In genomic region chr10:3971713-3972112, GRCh38 we compare ENCODE assay signal across 21 cellular contexts.
A peak's percentile ranks its signal among the peaks of the same experiment; 100 is the strongest.
DNase-seq lines count a peak whose midpoint lies in the region; ATAC-seq and TF ChIP-seq lines count a peak whose summit lies in the region.
"Had no signal": no experiment of that assay in that cellular context is flagged by ENCODE, and none has a peak within 500 bp of the region (broad histone marks: within the 10 kb centered on the region; RNA-seq: fewer than 3 reads in every experiment).

No MANE protein-coding gene starts in this region.

- no peak for TF ChIP-seq POLR2A in spleen (IDR thresholded peaks at IDR 0.05)

- POLR2A ChIA-PET in activated CD4-positive, alpha-beta T cell treated with anti-CD3 and anti-CD28 coated beads, Interleukin-2, amount 10 ng/mL, durations not matched to agents 7 days and 5 days (lab: Charles Lee): interaction anchor here (0.6 to 0.9 kb wide), 2 partner anchors 162 to 272 kb away, joined by 3 to 4 read pairs; no protein-coding TSS in a partner anchor

- intact Hi-C loops in spleen (cut with DNase I; ENCODE audit: low total_unique reads): no loop called here

- no peaks in the 10 kb centered on the region for H3K27me3 Mint-ChIP-seq in activated CD4-positive, alpha-beta T cell treated with anti-CD3 and anti-CD28 coated beads, Interleukin-2, amount 10 ng/mL, durations not matched to agents 7 days and 5 days
- H3K27me3 Mint-ChIP-seq in T-helper 2 cell treated with Interferon-gamma antibody and Interleukin-4, amounts not matched to agents 5 μg/mL and 100 μg/mL, for 36 hours (ENCODE audit: low read depth): no peaks in the 10 kb centered on the region
- no peaks in the 10 kb centered on the region for H3K27me3 Mint-ChIP-seq in effector memory CD8-positive, alpha-beta T cell

- H3K4me1 ChIP-seq in spleen: peaks cover 0 to 48% (median 9%) of the 10 kb centered on the region in 6 donors
- H3K4me1 ChIP-seq: BE2C, parathyroid adenoma had no signal

- peak overlapping the region; percentile 99 for H3K27ac Mint-ChIP-seq in activated CD4-positive, alpha-beta T cell treated with anti-CD3 and anti-CD28 coated beads, Interleukin-2, amount 10 ng/mL, durations not matched to agents 7 days and 5 days
- H3K27ac Mint-ChIP-seq in T-helper 2 cell treated with Interferon-gamma antibody and Interleukin-4, amounts not matched to agents 5 μg/mL and 100 μg/mL, for 36 hours: peak overlapping the region; percentile 96
- H3K27ac Mint-ChIP-seq in effector memory CD8-positive, alpha-beta T cell: peak overlapping the region; percentile 95 to 96
- H3K27ac Mint-ChIP-seq: naive B cell, WTC11 had no signal

- peaks cover 64% of the 10 kb centered on the region for H3K4me1 Mint-ChIP-seq in activated CD4-positive, alpha-beta T cell treated with anti-CD3 and anti-CD28 coated beads, Interleukin-2, amount 10 ng/mL, durations not matched to agents 7 days and 5 days
- H3K4me1 Mint-ChIP-seq in T-helper 2 cell treated with Interferon-gamma antibody and Interleukin-4, amounts not matched to agents 5 μg/mL and 100 μg/mL, for 36 hours (ENCODE audit: low read depth): peaks cover 57% of the 10 kb centered on the region
- H3K4me1 Mint-ChIP-seq in effector memory CD8-positive, alpha-beta T cell (ENCODE audit: low read depth in 2 of 2): peaks cover 39 to 47% of the 10 kb centered on the region in 2 donors

- 71 to 80% (median 78%) methylated on average over 6 of the region's 6 CpGs for WGBS in spleen, 5 donors

- no peak for DNase-seq in activated CD4-positive, alpha-beta T cell treated with anti-CD3 and anti-CD28 coated beads, Interleukin-2, amount 10 ng/mL, durations not matched to agents 7 days and 5 days
- DNase-seq in activated CD4-positive, alpha-beta T cell treated with anti-CD3 and anti-CD28 coated beads, Interleukin-2, amount 50 U/mL, for 1 hour: no peak
- no peak for DNase-seq in T-helper 2 cell treated with Interferon-gamma antibody and Interleukin-4, amounts not matched to agents 5 μg/mL and 100 μg/mL, for 36 hours (ENCODE audit: low spot score)
- DNase-seq in effector memory CD8-positive, alpha-beta T cell: no peak
- no peak for DNase-seq in spleen
- no peak for DNase-seq in effector CD4-positive, alpha-beta T cell
- no peak for DNase-seq in kidney tubule cell (ENCODE audit: low spot score)
- DNase-seq: activated gamma-delta T cell treated with Interleukin-2 at 50 U/mL for 16 hours; BE2C; esophagus squamous epithelium; kidney; naive B cell; NCI-H2029; NCI-H446; stimulated activated CD4-positive, alpha-beta T cell treated with anti-CD3 and anti-CD28 coated beads, Interleukin-2, amount 100 ng/mL, for 24 hours; T-helper 9 cell; upper lobe of right lung had no signal

- no peaks in the 10 kb centered on the region for H3K36me3 ChIP-seq in spleen
- H3K36me3 ChIP-seq: BE2C, esophagus squamous epithelium, upper lobe of right lung had no signal

- H3K4me3 Mint-ChIP-seq in activated CD4-positive, alpha-beta T cell treated with anti-CD3 and anti-CD28 coated beads, Interleukin-2, amount 10 ng/mL, durations not matched to agents 7 days and 5 days: peak overlapping the region; percentile 67
- H3K4me3 Mint-ChIP-seq in T-helper 2 cell treated with Interferon-gamma antibody and Interleukin-4, amounts not matched to agents 5 μg/mL and 100 μg/mL, for 36 hours: peak overlapping the region; percentile 80
- H3K4me3 Mint-ChIP-seq in effector memory CD8-positive, alpha-beta T cell: peak overlapping the region; percentile 68 to 78
- H3K4me3 Mint-ChIP-seq: naive B cell, WTC11 had no signal

- peaks cover 0 to 10% (median 2%) of the 10 kb centered on the region in 8 donors for H3K9me3 ChIP-seq in spleen
- H3K9me3 ChIP-seq: BE2C, esophagus squamous epithelium, upper lobe of right lung had no signal

- peaks cover 31% of the 10 kb centered on the region for H3K9me3 Mint-ChIP-seq in activated CD4-positive, alpha-beta T cell treated with anti-CD3 and anti-CD28 coated beads, Interleukin-2, amount 10 ng/mL, durations not matched to agents 7 days and 5 days
- H3K9me3 Mint-ChIP-seq in T-helper 2 cell treated with Interferon-gamma antibody and Interleukin-4, amounts not matched to agents 5 μg/mL and 100 μg/mL, for 36 hours: peaks cover 16% of the 10 kb centered on the region
- peaks cover 0 to 4% of the 10 kb centered on the region in 2 donors for H3K9me3 Mint-ChIP-seq in effector memory CD8-positive, alpha-beta T cell

- no peak for TF ChIP-seq CTCF in spleen (IDR thresholded peaks at IDR 0.05 in 8 of 11, conservative IDR thresholded peaks at IDR 0.05 in 3 of 11)

- H3K27ac ChIP-seq in spleen: peak overlapping the region in 6 of 8 donors; percentile 26 to 74 (median 62)
- H3K27ac ChIP-seq: KMS-11, parathyroid adenoma, upper lobe of right lung had no signal

- peak; percentile 57 for ATAC-seq in effector memory CD8-positive, alpha-beta T cell (replicated peaks)
- ATAC-seq in GM21723 (IDR thresholded peaks at IDR 0.05; ENCODE audit: unreplicated experiment): no peak
- ATAC-seq: upper lobe of right lung, WTC11 had no signal

- no peaks in the 10 kb centered on the region for H3K27me3 ChIP-seq in spleen (replicated peaks in 1 of 7)
- H3K27me3 ChIP-seq: BE2C, esophagus squamous epithelium, upper lobe of right lung had no signal

- H3K4me3 ChIP-seq in spleen: no peak overlapping the region
- H3K4me3 ChIP-seq: esophagus squamous epithelium, upper lobe of right lung had no signal

- peaks cover 39% of the 10 kb centered on the region for H3K36me3 Mint-ChIP-seq in activated CD4-positive, alpha-beta T cell treated with anti-CD3 and anti-CD28 coated beads, Interleukin-2, amount 10 ng/mL, durations not matched to agents 7 days and 5 days (ENCODE audit: low read depth)
- H3K36me3 Mint-ChIP-seq in T-helper 2 cell treated with Interferon-gamma antibody and Interleukin-4, amounts not matched to agents 5 μg/mL and 100 μg/mL, for 36 hours (ENCODE audit: low read depth): peaks cover 22% of the 10 kb centered on the region
- H3K36me3 Mint-ChIP-seq in effector memory CD8-positive, alpha-beta T cell (ENCODE audit: insufficient read depth): peaks cover 3% of the 10 kb centered on the region

- CTCF ChIA-PET in activated CD4-positive, alpha-beta T cell treated with anti-CD3 and anti-CD28 coated beads, Interleukin-2, amount 10 ng/mL, durations not matched to agents 7 days and 5 days (lab: Charles Lee): interaction anchor here (1.0 to 1.9 kb wide), 7 partner anchors 8 to 136 kb away, joined by 3 to 7 read pairs (median 3); no protein-coding TSS in a partner anchor
